ENCODE assay signal across 31 cellular contexts in genomic region chr12:77782034-77782433, GRCh38. TPM values are rescaled to one million over a fixed set of nuclear protein-coding genes. Genes with fewer than 3 reads are reported as not detected.
"Had no signal": no experiment of that assay in that cellular context is flagged by ENCODE, and none has a peak within 500 bp of the region (broad histone marks: within the 10 kb centered on the region; RNA-seq: fewer than 3 reads in every experiment).

No MANE protein-coding gene starts in this region.

- H3K4me1 ChIP-seq: ascending aorta, breast epithelium, colonic mucosa, gastrocnemius medialis had no signal

- H3K27me3 ChIP-seq: ascending aorta, breast epithelium, cardiac muscle cell, colonic mucosa, gastrocnemius medialis, heart left ventricle had no signal

- ATAC-seq: activated CD4-positive, alpha-beta T cell treated with anti-CD3 and anti-CD28 coated beads for 36 hours; activated T-cell treated with anti-CD3 and anti-CD28 coated beads, Interleukin-2, amount 50 U/mL, for 72 hours; esophagus mucosa; gastrocnemius medialis; heart left ventricle had no signal

- H3K9me3 ChIP-seq: ascending aorta, breast epithelium, colonic mucosa, gastrocnemius medialis, heart left ventricle had no signal

- DNase-seq: activated CD4-positive, alpha-beta memory T cell treated with anti-CD3 and anti-CD28 coated beads, Interleukin-2, amount 10 ng/mL, durations not matched to agents 7 days and 5 days; activated CD4-positive, alpha-beta T cell treated with anti-CD3 and anti-CD28 coated beads for 36 hours; activated CD4-positive, alpha-beta T cell treated with anti-CD3 and anti-CD28 coated beads, Interleukin-2, amount 10 ng/mL, durations not matched to agents 24 days and 14 days; activated CD4-positive, alpha-beta T cell treated with anti-CD3 and anti-CD28 coated beads, Interleukin-2, amount 50 U/mL, for 4 hours; activated CD4-positive, CD25-positive, alpha-beta regulatory T cell; activated CD4-positive, CD25-positive, alpha-beta regulatory T cell treated with anti-CD3 and anti-CD28 coated beads, Interleukin-2, amount 50 U/mL, for 72 hours; activated CD8-positive, alpha-beta memory T cell treated with anti-CD3 and anti-CD28 coated beads, Interleukin-2, amount 50 U/mL, for 48 hours; activated effector memory CD4-positive, alpha-beta T cell treated with anti-CD3 and anti-CD28 coated beads, Interleukin-2, amount 50 U/mL, for 16 hours; activated naive CD4-positive, alpha-beta T cell treated with anti-CD3 and anti-CD28 coated beads for 36 hours; activated naive CD8-positive, alpha-beta T cell treated with anti-CD3 and anti-CD28 coated beads, Interleukin-2, amount 10 ng/mL, durations not matched to agents 7 days and 5 days; activated T-cell treated with anti-CD3 and anti-CD28 coated beads for 4 hours; activated T-cell treated with anti-CD3 and anti-CD28 coated beads, Interleukin-2, amount 50 U/mL, for 24 hours; activated T-cell treated with anti-CD3 and anti-CD28 coated beads, Interleukin-2, amount 50 U/mL, for 72 hours; central memory CD4-positive, alpha-beta T cell; cerebellar nuclear complex; colonic mucosa; effector CD8-positive, alpha-beta T cell; foreskin fibroblast; gastrocnemius medialis; glutamatergic neuron; heart left ventricle; T1000; WERI-Rb-1 had no signal

- H3K9me3 Mint-ChIP-seq: activated CD4-positive, alpha-beta memory T cell treated with anti-CD3 and anti-CD28 coated beads, Interleukin-2, amount 10 ng/mL, durations not matched to agents 7 days and 5 days; activated CD4-positive, alpha-beta T cell treated with anti-CD3 and anti-CD28 coated beads, Interleukin-2, amount 10 ng/mL, durations not matched to agents 24 days and 14 days; activated naive CD8-positive, alpha-beta T cell treated with anti-CD3 and anti-CD28 coated beads, Interleukin-2, amount 10 ng/mL, durations not matched to agents 7 days and 5 days; activated T-cell treated with anti-CD3 and anti-CD28 coated beads, Interleukin-2, amount 50 U/mL, for 24 hours; T-helper 1 cell treated with Interleukin-12 subunit alpha and Interleukin-12 subunit beta and Interleukin-4 antibody, amounts not matched to agents 30 μg/mL and 1 μg/mL, for 36 hours; T-helper 2 cell treated with Interferon-gamma antibody and Interleukin-4, amounts not matched to agents 5 μg/mL and 100 μg/mL, for 36 hours had no signal

- H3K36me3 ChIP-seq: ascending aorta, breast epithelium, cardiac muscle cell, colonic mucosa, gastrocnemius medialis, heart left ventricle, WERI-Rb-1 had no signal

- H3K4me1 Mint-ChIP-seq: activated CD4-positive, alpha-beta memory T cell treated with anti-CD3 and anti-CD28 coated beads, Interleukin-2, amount 10 ng/mL, durations not matched to agents 7 days and 5 days; activated CD4-positive, alpha-beta T cell treated with anti-CD3 and anti-CD28 coated beads for 36 hours; activated CD4-positive, alpha-beta T cell treated with anti-CD3 and anti-CD28 coated beads, Interleukin-2, amount 10 ng/mL, durations not matched to agents 24 days and 14 days; activated naive CD4-positive, alpha-beta T cell treated with anti-CD3 and anti-CD28 coated beads, Interleukin-2, amount 50 U/mL, for 24 hours; activated naive CD8-positive, alpha-beta T cell treated with anti-CD3 and anti-CD28 coated beads, Interleukin-2, amount 10 ng/mL, durations not matched to agents 7 days and 5 days had no signal

- H3K4me3 Mint-ChIP-seq: activated CD4-positive, alpha-beta memory T cell treated with anti-CD3 and anti-CD28 coated beads, Interleukin-2, amount 10 ng/mL, durations not matched to agents 7 days and 5 days; activated CD4-positive, alpha-beta T cell treated with anti-CD3 and anti-CD28 coated beads for 36 hours; activated CD4-positive, alpha-beta T cell treated with anti-CD3 and anti-CD28 coated beads, Interleukin-2, amount 10 ng/mL, durations not matched to agents 24 days and 14 days; activated naive CD4-positive, alpha-beta T cell treated with anti-CD3 and anti-CD28 coated beads for 36 hours; activated naive CD4-positive, alpha-beta T cell treated with anti-CD3 and anti-CD28 coated beads, Interleukin-2, amount 50 U/mL, for 24 hours; activated naive CD8-positive, alpha-beta T cell treated with anti-CD3 and anti-CD28 coated beads, Interleukin-2, amount 10 ng/mL, durations not matched to agents 7 days and 5 days; activated T-cell treated with anti-CD3 and anti-CD28 coated beads, Interleukin-2, amount 50 U/mL, for 24 hours; activated T-cell treated with anti-CD3 and anti-CD28 coated beads, Interleukin-2, amount 50 U/mL, for 72 hours; T-helper 1 cell treated with Interleukin-12 subunit alpha and Interleukin-12 subunit beta and Interleukin-4 antibody, amounts not matched to agents 30 μg/mL and 1 μg/mL, for 36 hours; T-helper 2 cell treated with Interferon-gamma antibody and Interleukin-4, amounts not matched to agents 5 μg/mL and 100 μg/mL, for 36 hours had no signal

- H3K36me3 Mint-ChIP-seq: activated naive CD4-positive, alpha-beta T cell treated with anti-CD3 and anti-CD28 coated beads, Interleukin-2, amount 50 U/mL, for 24 hours; activated naive CD8-positive, alpha-beta T cell treated with anti-CD3 and anti-CD28 coated beads, Interleukin-2, amount 10 ng/mL, durations not matched to agents 7 days and 5 days had no signal

- H3K27ac ChIP-seq: ascending aorta, breast epithelium, cardiac muscle cell, colonic mucosa, gastrocnemius medialis, heart left ventricle, WERI-Rb-1 had no signal

- H3K4me3 ChIP-seq: ascending aorta, breast epithelium, cardiac muscle cell, colonic mucosa, gastrocnemius medialis, heart left ventricle had no signal

- H3K27ac Mint-ChIP-seq: activated CD4-positive, alpha-beta memory T cell treated with anti-CD3 and anti-CD28 coated beads, Interleukin-2, amount 10 ng/mL, durations not matched to agents 7 days and 5 days; activated CD4-positive, alpha-beta T cell treated with anti-CD3 and anti-CD28 coated beads for 36 hours; activated CD4-positive, alpha-beta T cell treated with anti-CD3 and anti-CD28 coated beads, Interleukin-2, amount 10 ng/mL, durations not matched to agents 24 days and 14 days; activated naive CD4-positive, alpha-beta T cell treated with anti-CD3 and anti-CD28 coated beads for 36 hours; activated naive CD4-positive, alpha-beta T cell treated with anti-CD3 and anti-CD28 coated beads, Interleukin-2, amount 50 U/mL, for 24 hours; activated naive CD8-positive, alpha-beta T cell treated with anti-CD3 and anti-CD28 coated beads, Interleukin-2, amount 10 ng/mL, durations not matched to agents 7 days and 5 days; activated T-cell treated with anti-CD3 and anti-CD28 coated beads, Interleukin-2, amount 50 U/mL, for 24 hours; activated T-cell treated with anti-CD3 and anti-CD28 coated beads, Interleukin-2, amount 50 U/mL, for 72 hours; T-helper 1 cell treated with Interleukin-12 subunit alpha and Interleukin-12 subunit beta and Interleukin-4 antibody, amounts not matched to agents 30 μg/mL and 1 μg/mL, for 36 hours; T-helper 2 cell treated with Interferon-gamma antibody and Interleukin-4, amounts not matched to agents 5 μg/mL and 100 μg/mL, for 36 hours had no signal

- H3K27me3 Mint-ChIP-seq: activated CD4-positive, alpha-beta memory T cell treated with anti-CD3 and anti-CD28 coated beads, Interleukin-2, amount 10 ng/mL, durations not matched to agents 7 days and 5 days; activated CD4-positive, alpha-beta T cell treated with anti-CD3 and anti-CD28 coated beads for 36 hours; activated CD4-positive, alpha-beta T cell treated with anti-CD3 and anti-CD28 coated beads, Interleukin-2, amount 10 ng/mL, durations not matched to agents 24 days and 14 days; activated naive CD4-positive, alpha-beta T cell treated with anti-CD3 and anti-CD28 coated beads, Interleukin-2, amount 50 U/mL, for 24 hours; activated naive CD8-positive, alpha-beta T cell treated with anti-CD3 and anti-CD28 coated beads, Interleukin-2, amount 10 ng/mL, durations not matched to agents 7 days and 5 days; activated T-cell treated with anti-CD3 and anti-CD28 coated beads, Interleukin-2, amount 50 U/mL, for 24 hours; brain had no signal

RNA-seq across cellular contexts. Expression of gene NAV3, which starts 48.7 kb away (rescaled TPM):
- total RNA-seq: activated CD4-positive, alpha-beta memory T cell treated with anti-CD3 and anti-CD28 coated beads, Interleukin-2, amount 10 ng/mL, durations not matched to agents 7 days and 5 days; activated CD4-positive, alpha-beta T cell treated with anti-CD3 and anti-CD28 coated beads for 36 hours; activated CD4-positive, alpha-beta T cell treated with anti-CD3 and anti-CD28 coated beads, Interleukin-2, amount 10 ng/mL, durations not matched to agents 24 days and 14 days; activated naive CD4-positive, alpha-beta T cell treated with anti-CD3 and anti-CD28 coated beads for 36 hours; activated naive CD8-positive, alpha-beta T cell treated with anti-CD3 and anti-CD28 coated beads, Interleukin-2, amount 10 ng/mL, durations not matched to agents 7 days and 5 days; activated T-cell treated with anti-CD3 and anti-CD28 coated beads, Interleukin-2, amount 50 U/mL, for 72 hours had no signal
